8 cellular contexts compared by ENCODE assay signal in genomic region chr2:1707771-1708351, GRCh38. TPM values are rescaled to one million over a fixed set of nuclear protein-coding genes. Genes with fewer than 3 reads are reported as not detected.
DNase-seq lines count a peak whose midpoint lies in the region; ATAC-seq lines count a peak whose summit lies in the region.

No MANE protein-coding gene starts in this region.

- H3K27me3 ChIP-seq in BLaER1 treated with 17β-estradiol and CSF1 and Interleukin-3, amounts not matched to agents 10 nM and 100 nM = no peaks in the 10 kb centered on the region; a peak in 2 of 22 replicates

- H3K36me3 Mint-ChIP-seq in activated naive CD4-positive, alpha-beta T cell treated with anti-CD3 and anti-CD28 coated beads, Interleukin-2, amount 10 ng/mL, durations not matched to agents 7 days and 5 days = no peaks in the 10 kb centered on the region

- ATAC-seq in HG03457 (IDR thresholded peaks at IDR 0.05; ENCODE audit: unreplicated experiment) (no peak), GM19463 (IDR thresholded peaks at IDR 0.05; ENCODE audit: unreplicated experiment) (no peak)

- H3K4me3 ChIP-seq in BLaER1 treated with 17β-estradiol and CSF1 and Interleukin-3, amounts not matched to agents 10 nM and 100 nM = peak overlapping the region; percentile 26 to 56 (median 45); a peak in 18 of 20 replicates

- H3K27ac ChIP-seq in BLaER1 treated with 17β-estradiol and CSF1 and Interleukin-3, amounts not matched to agents 10 nM and 100 nM = peak overlapping the region; percentile 75 to 96 (median 90)

- CTCF ChIA-PET in activated naive CD4-positive, alpha-beta T cell treated with anti-CD3 and anti-CD28 coated beads, Interleukin-2, amount 10 ng/mL, durations not matched to agents 7 days and 5 days (lab: Charles Lee) = no interaction called here

- peaks cover 0 to 7% (median 0%) of the 10 kb centered on the region in 11 experiments; a peak in 1 of 22 replicates for H3K36me3 ChIP-seq in BLaER1 treated with 17β-estradiol and CSF1 and Interleukin-3, amounts not matched to agents 10 nM and 100 nM

- H3K4me2 ChIP-seq in BLaER1 treated with 17β-estradiol and CSF1 and Interleukin-3, amounts not matched to agents 10 nM and 100 nM = peak overlapping the region; percentile 90 to 100 (median 94)

- DNase-seq in NCI-H2171 treated with DMSO at 0.1 percent for 48 hours (lab: John Stamatoyannopoulos, UW) (peak; percentile 83), ecto neural progenitor cell (ENCODE audit: low spot score) (peak; percentile 74), mucosa of gallbladder (ENCODE audit: low spot score) (peak; percentile 40), GDM1 (lab: John Stamatoyannopoulos, UW) (no peak)
- no peak for DNase-seq in activated naive CD4-positive, alpha-beta T cell treated with anti-CD3 and anti-CD28 coated beads, Interleukin-2, amount 10 ng/mL, durations not matched to agents 7 days and 5 days

- no peak overlapping the region for H3K27ac Mint-ChIP-seq in activated naive CD4-positive, alpha-beta T cell treated with anti-CD3 and anti-CD28 coated beads, Interleukin-2, amount 10 ng/mL, durations not matched to agents 7 days and 5 days

- H3K9ac ChIP-seq in BLaER1 treated with 17β-estradiol and CSF1 and Interleukin-3, amounts not matched to agents 10 nM and 100 nM = peak overlapping the region; percentile 66 to 83 (median 81)

- H3K9me3 Mint-ChIP-seq in activated naive CD4-positive, alpha-beta T cell treated with anti-CD3 and anti-CD28 coated beads, Interleukin-2, amount 10 ng/mL, durations not matched to agents 7 days and 5 days = no peaks in the 10 kb centered on the region

- peaks cover 71 to 94% (median 92%) of the 10 kb centered on the region in 10 experiments for H3K4me1 ChIP-seq in BLaER1 treated with 17β-estradiol and CSF1 and Interleukin-3, amounts not matched to agents 10 nM and 100 nM

- no peak overlapping the region for H3K4me3 Mint-ChIP-seq in activated naive CD4-positive, alpha-beta T cell treated with anti-CD3 and anti-CD28 coated beads, Interleukin-2, amount 10 ng/mL, durations not matched to agents 7 days and 5 days

- no peaks in the 10 kb centered on the region for H3K4me1 Mint-ChIP-seq in activated naive CD4-positive, alpha-beta T cell treated with anti-CD3 and anti-CD28 coated beads, Interleukin-2, amount 10 ng/mL, durations not matched to agents 7 days and 5 days

- no peaks in the 10 kb centered on the region for H3K9me3 ChIP-seq in BLaER1 treated with 17β-estradiol and CSF1 and Interleukin-3, amounts not matched to agents 10 nM and 100 nM (replicated peaks in 1 of 11)

- H4K20me1 ChIP-seq in BLaER1 treated with 17β-estradiol and CSF1 and Interleukin-3, amounts not matched to agents 10 nM and 100 nM = peaks cover 16 to 91% (median 64%) of the 10 kb centered on the region in 11 experiments

- peaks cover 8% of the 10 kb centered on the region for H3K27me3 Mint-ChIP-seq in activated naive CD4-positive, alpha-beta T cell treated with anti-CD3 and anti-CD28 coated beads, Interleukin-2, amount 10 ng/mL, durations not matched to agents 7 days and 5 days

RNA-seq across cellular contexts. Expression of gene PXDN, which starts 36.5 kb away (rescaled TPM):
- 31.1 TPM for total RNA-seq in mucosa of gallbladder

Comparison
In these comparisons a context has a peak if more than half of its experiments do, and no peak if none do; other contexts are left out.
1. DNase-seq: peak in NCI-H2171 treated with DMSO at 0.1 percent for 48 hours (single experiment), ecto neural progenitor cell (single experiment) and mucosa of gallbladder (single experiment); none in activated naive CD4-positive, alpha-beta T cell treated with anti-CD3 and anti-CD28 coated beads, Interleukin-2, amount 10 ng/mL, durations not matched to agents 7 days and 5 days (single experiment) and GDM1 (single experiment).